In the genomic region with DNA sequence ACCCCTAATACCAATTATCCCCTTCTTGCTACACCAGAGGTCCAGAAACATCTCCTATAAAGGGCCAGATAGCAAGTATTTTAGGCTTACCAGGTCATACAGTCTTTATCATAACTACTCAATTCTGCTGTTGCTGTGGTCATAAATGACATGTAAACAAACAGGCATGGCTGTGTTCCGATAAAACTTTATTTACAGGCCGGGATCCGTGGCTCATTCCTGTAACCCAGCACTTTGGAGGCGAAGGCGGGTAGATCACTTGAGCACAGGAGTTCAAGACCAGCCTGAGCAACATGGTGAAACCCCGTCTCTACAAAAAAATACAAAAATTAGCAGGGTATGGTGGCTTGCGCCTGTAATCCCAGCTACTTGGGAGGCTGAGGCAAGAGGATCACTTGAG, we compare ENCODE assay signal across 11 cellular contexts. TPM values are rescaled to one million over a fixed set of nuclear protein-coding genes. Genes with fewer than 3 reads are reported as not detected.
"Had no signal": no experiment of that assay in that cellular context is flagged by ENCODE, and none has a peak within 500 bp of the region (broad histone marks: within the 10 kb centered on the region; RNA-seq: fewer than 3 reads in every experiment).

No MANE protein-coding gene starts in this region.

- H3K4me3 ChIP-seq: GM23248, HAP-1 had no signal

- H3K27ac Mint-ChIP-seq: HFFc6 had no signal

- H3K9me3 ChIP-seq: HAP-1 had no signal

- H3K27ac ChIP-seq: HL-60, KMS-11 had no signal

- H3K4me3 Mint-ChIP-seq: HFFc6 had no signal

- H3K9ac ChIP-seq: GM23248, KMS-11 had no signal

- H3K36me3 ChIP-seq: HAP-1 had no signal

- ATAC-seq: HCT116 had no signal

- H3K4me1 ChIP-seq: HAP-1 had no signal

- H3K4me2 ChIP-seq: KMS-11 had no signal

- DNase-seq: GM23248, GOT3, H7, HFFc6, IMR-90, KBM-7 had no signal

RNA-seq across cellular contexts. Expression of gene ASGR2, which starts 52.3 kb away (rescaled TPM):
- total RNA-seq: GM23248, H7, HFFc6, HT1080, IMR-90 had no signal
- polyA plus RNA-seq: GM23248, IMR-90 had no signal
